ENCODE assay signal across 8 cellular contexts in genomic region chr10:35642023-35642792, GRCh38. TPM values are rescaled to one million over a fixed set of nuclear protein-coding genes. Genes with fewer than 3 reads are reported as not detected.
A peak's percentile ranks its signal among the peaks of the same experiment; 100 is the strongest.
DNase-seq lines count a peak whose midpoint lies in the region; ATAC-seq, FAIRE-seq and TF ChIP-seq lines count a peak whose summit lies in the region.

FZD8 (minus strand) TSS chr10:35642296; CDS start chr10:35641429, 867 bp downstream.

- TF ChIP-seq CTCF in WERI-Rb-1 (IDR thresholded peaks at IDR 0.05; ENCODE audit: low read depth, low read length) (peak; percentile 23; the same call in 1 of the 2 replicates), cardiac fibroblast (IDR thresholded peaks at IDR 0.05; ENCODE audit: low read depth, low read length) (no peak)

- peaks cover 0 to 3% of the 10 kb centered on the region in 2 donors for H3K4me1 ChIP-seq in small intestine (ENCODE audit: control insufficient read depth in 2 of 2, insufficient read depth in 1 of 2, low read depth in 1 of 2, low read length in 1 of 2)

- H3K4me3 Mint-ChIP-seq in immature natural killer cell = peak within 1 kb of the TSS; percentile 80 to 92 (median 87)

- H3K27me3 Mint-ChIP-seq in immature natural killer cell (ENCODE audit: low read depth in 3 of 3) = peaks cover 5 to 24% (median 11%) of the 10 kb centered on the region in 3 donors

- peaks cover 27 to 36% of the 10 kb centered on the region in 2 donors for H3K4me1 Mint-ChIP-seq in immature natural killer cell

- no peaks in the 10 kb centered on the region for H3K36me3 Mint-ChIP-seq in immature natural killer cell

- no peaks in the 10 kb centered on the region for H3K27me3 ChIP-seq in WERI-Rb-1 (ENCODE audit: insufficient read depth, low read depth, severe bottlenecking)
- H3K27me3 ChIP-seq in small intestine (ENCODE audit: control insufficient read depth in 2 of 2, insufficient read depth in 2 of 2, low read length in 2 of 2) = peaks cover 7 to 11% of the 10 kb centered on the region in 2 donors

- H3K36me3 ChIP-seq in WERI-Rb-1 (peaks cover 14% of the 10 kb centered on the region), small intestine (ENCODE audit: control insufficient read depth in 2 of 2, insufficient read depth in 2 of 2, low read length in 2 of 2) (no peaks in the 10 kb centered on the region)

- WGBS in small intestine, 3 donors = 0 to 2% (median 0%) methylated on average over 48 to 82 of the region's 82 CpGs

- H3K27ac Mint-ChIP-seq in immature natural killer cell = peak within 1 kb of the TSS in 4 of 6 donors; percentile 36 to 84 (median 72)

- peaks cover 0 to 2% (median 0%) of the 10 kb centered on the region in 6 donors for H3K9me3 Mint-ChIP-seq in immature natural killer cell

- H3K9me3 ChIP-seq in WERI-Rb-1 (ENCODE audit: severe bottlenecking) (no peaks in the 10 kb centered on the region), small intestine (ENCODE audit: control insufficient read depth, low read depth) (no peaks in the 10 kb centered on the region)

- peak within 1 kb of the TSS; percentile 74 for H3K4me3 ChIP-seq in WERI-Rb-1 (ENCODE audit: low read depth, low read length)
- H3K4me3 ChIP-seq in cardiac fibroblast (replicated peaks in 1 of 2; ENCODE audit: low read depth in 2 of 2, low read length in 2 of 2) = peak within 1 kb of the TSS; percentile 67 to 73
- H3K4me3 ChIP-seq in small intestine (ENCODE audit: low read depth in 1 of 2, low read length in 2 of 2) = peak within 1 kb of the TSS; percentile 59 to 61

- peak; percentile 64 for DNase-seq in GM18507 (ENCODE audit: extremely low spot score, insufficient read length, low read depth)
- peak; percentile 31 to 59 for DNase-seq in NCI-H1930 (lab: John Stamatoyannopoulos, UW)
- DNase-seq in WERI-Rb-1 = peak; percentile 88
- peak; percentile 94 for DNase-seq in cardiac fibroblast (ENCODE audit: low read depth in 2 of 2)
- DNase-seq in immature natural killer cell = peak; percentile 71 to 73 (median 72)
- DNase-seq in small intestine = peak; percentile 85
- no peak for DNase-seq in NCI-H187 treated with DMSO at 0.1 percent for 48 hours (lab: John Stamatoyannopoulos, UW)

- ATAC-seq in HG02885 (IDR thresholded peaks at IDR 0.05; ENCODE audit: poor library complexity, unreplicated experiment) = peak; percentile 88

- FAIRE-seq in GM18507 (lab: Jason Lieb, UNC) = peak; percentile 86
- FAIRE-seq in small intestine (lab: Jason Lieb, UNC) = no peak

- H3K27ac ChIP-seq in WERI-Rb-1 = peak within 1 kb of the TSS; percentile 78
- peak within 1 kb of the TSS in 1 of 2 donors; percentile 84 for H3K27ac ChIP-seq in small intestine (ENCODE audit: low read depth in 1 of 2, low read length in 1 of 2)

RNA-seq across cellular contexts. Expression of gene FZD8, which starts in this region (rescaled TPM):
- not detected for polyA plus RNA-seq in immature natural killer cell
- polyA plus RNA-seq in small intestine = 1 to 10 TPM in 1 of 3 donors, under 1 TPM in 1, not detected in 1; 0.27 to 1.6 TPM

Comparison
In these comparisons a context has a peak if more than half of its experiments do, and no peak if none do; other contexts are left out.
1. Peak in DNase-seq in immature natural killer cell; RNA of the gene not detected or under 1 TPM.